In genomic region chr3:36451816-36452215, GRCh38 we compare ENCODE assay signal across 25 cellular contexts.
"Had no signal": no experiment of that assay in that cellular context is flagged by ENCODE, and none has a peak within 500 bp of the region (broad histone marks: within the 10 kb centered on the region; RNA-seq: fewer than 3 reads in every experiment).

No MANE protein-coding gene starts in this region.

- H3K9me3 Mint-ChIP-seq: mesothelial cell of epicardium; naive B cell; nephron progenitor cell; stimulated activated memory B cell treated with anti-CD40 and anti-IgM and Interleukin-4, amounts not matched to agents 10 μg/mL and 1 μg/mL and 100 μg/mL, for 72 hours; stimulated activated naive CD8-positive, alpha-beta T cell treated with anti-CD3 and anti-CD28 coated beads, Interleukin-15, amount 100 ng/mL, for 72 hours; type B pancreatic cell had no signal

- H3K4me3 Mint-ChIP-seq: mesothelial cell of epicardium; naive B cell; natural killer cell; nephron progenitor cell; stimulated activated memory B cell treated with anti-CD40 and anti-IgM and Interleukin-4, amounts not matched to agents 10 μg/mL and 1 μg/mL and 100 μg/mL, for 72 hours; stimulated activated naive CD8-positive, alpha-beta T cell treated with anti-CD3 and anti-CD28 coated beads, Interleukin-15, amount 100 ng/mL, for 72 hours; type B pancreatic cell had no signal

- H3K9ac ChIP-seq: parathyroid adenoma had no signal

- H2AFZ ChIP-seq: parathyroid adenoma had no signal

- H3K4me1 ChIP-seq: left lung, lower lobe of right lung, parathyroid adenoma, right atrium auricular region, right lobe of liver, tibial nerve, uterus had no signal

- H3K27ac Mint-ChIP-seq: mesothelial cell of epicardium; natural killer cell; nephron progenitor cell; stimulated activated memory B cell treated with anti-CD40 and anti-IgM and Interleukin-4, amounts not matched to agents 10 μg/mL and 1 μg/mL and 100 μg/mL, for 72 hours; stimulated activated naive CD8-positive, alpha-beta T cell treated with anti-CD3 and anti-CD28 coated beads, Interleukin-15, amount 100 ng/mL, for 72 hours; type B pancreatic cell had no signal

- H3K4me1 Mint-ChIP-seq: mesothelial cell of epicardium; natural killer cell; stimulated activated memory B cell treated with anti-CD40 and anti-IgM and Interleukin-4, amounts not matched to agents 10 μg/mL and 1 μg/mL and 100 μg/mL, for 72 hours; stimulated activated naive CD8-positive, alpha-beta T cell treated with anti-CD3 and anti-CD28 coated beads, Interleukin-15, amount 100 ng/mL, for 72 hours had no signal

- H3K36me3 ChIP-seq: left lung, lower lobe of right lung, right atrium auricular region, right lobe of liver, tibial nerve had no signal

- H3K4me3 ChIP-seq: left lung, lower lobe of right lung, right atrium auricular region, right lobe of liver, smooth muscle cell, tibial nerve, uterus had no signal

- H3K79me2 ChIP-seq: parathyroid adenoma had no signal

- H3K27ac ChIP-seq: left lung, lower lobe of right lung, parathyroid adenoma, right atrium auricular region, right lobe of liver, tibial nerve, uterus had no signal

- H3K27me3 ChIP-seq: left lung, right atrium auricular region, right lobe of liver, tibial nerve, uterus had no signal

- H3K27me3 Mint-ChIP-seq: naive B cell, type B pancreatic cell had no signal

- H3K9me3 ChIP-seq: left lung, lower lobe of right lung, right atrium auricular region, right lobe of liver, tibial nerve, uterus had no signal

- ATAC-seq: left colon; left lung; lower lobe of right lung; natural killer cell; right lobe of liver; stimulated activated memory B cell treated with anti-CD40 and anti-IgM and Interleukin-4, amounts not matched to agents 10 μg/mL and 1 μg/mL and 100 μg/mL, for 72 hours; stimulated activated naive CD8-positive, alpha-beta T cell treated with anti-CD3 and anti-CD28 coated beads, Interleukin-15, amount 100 ng/mL, for 72 hours had no signal

- H3K36me3 Mint-ChIP-seq: mesothelial cell of epicardium; naive B cell; natural killer cell; stimulated activated memory B cell treated with anti-CD40 and anti-IgM and Interleukin-4, amounts not matched to agents 10 μg/mL and 1 μg/mL and 100 μg/mL, for 72 hours had no signal

- H3K4me2 ChIP-seq: smooth muscle cell had no signal

- DNase-seq: hippocampal formation; left colon; left lung; lower lobe of right lung; mesendoderm; naive B cell; natural killer cell; nephron progenitor cell; nucleus accumbens; right lobe of liver; stimulated activated CD4-positive, alpha-beta T cell treated with anti-CD3 and anti-CD28 coated beads, Interleukin-1b, Interleukin-23, amount 100 ng/mL, for 48 hours; stimulated activated CD4-positive, alpha-beta T cell treated with anti-CD3 and anti-CD28 coated beads, Interleukin-2, amount 100 ng/mL, for 48 hours; stimulated activated CD4-positive, alpha-beta T cell treated with anti-CD3 and anti-CD28 coated beads, Interleukin-4, amount 100 ng/mL, for 4 hours; stimulated activated CD8-positive, alpha-beta memory T cell treated with anti-CD3 and anti-CD28 coated beads, Interleukin-4, amount 100 ng/mL, for 48 hours; stimulated activated naive CD4-positive, alpha-beta T cell treated with Interleukin-2 at 50 U/mL for 16 hours; stimulated activated naive CD8-positive, alpha-beta T cell treated with anti-CD3 and anti-CD28 coated beads, Interleukin-15, amount 100 ng/mL, for 72 hours; substantia nigra; uterus had no signal
